ENCODE assay signal across 9 cellular contexts in genomic region chr11:85810521-85810870, GRCh38. TPM values are rescaled to one million over a fixed set of nuclear protein-coding genes. Genes with fewer than 3 reads are reported as not detected.
A peak's percentile ranks its signal among the peaks of the same experiment; 100 is the strongest.
DNase-seq lines count a peak whose midpoint lies in the region; ATAC-seq and TF ChIP-seq lines count a peak whose summit lies in the region.
"Had no signal": no experiment of that assay in that cellular context is flagged by ENCODE, and none has a peak within 500 bp of the region (broad histone marks: within the 10 kb centered on the region; RNA-seq: fewer than 3 reads in every experiment).

No MANE protein-coding gene starts in this region.

- H3K4me3 Mint-ChIP-seq in T-cell (peak overlapping the region; percentile 89 to 92 (median 91)), progenitor cell of endocrine pancreas (ENCODE audit: low read depth) (peak overlapping the region; percentile 68)

- H3K27ac Mint-ChIP-seq in T-cell (peak overlapping the region; percentile 9 to 91), progenitor cell of endocrine pancreas (peak overlapping the region; percentile 21)

- POLR2A ChIA-PET in T-cell (lab: Charles Lee) = interaction anchor here in 1 of 2 donors (0.5 to 1.9 kb wide), 4 partner anchors 13 to 147 kb away, joined by 3 to 9 read pairs (median 4); no protein-coding TSS in a partner anchor

- ATAC-seq in T-cell (replicated peaks in 1 of 4) (peak in 3 of 4 experiments; percentile 7 to 9 (median 8)), GM19035 (IDR thresholded peaks at IDR 0.05; ENCODE audit: unreplicated experiment) (no peak), HG02938 (IDR thresholded peaks at IDR 0.05; ENCODE audit: unreplicated experiment) (no peak)

- CTCF ChIA-PET in T-cell (lab: Charles Lee) = interaction anchor here (0.9 to 2.4 kb wide), 7 partner anchors 13 to 115 kb away, joined by 3 to 15 read pairs (median 4); partner anchors contain the start of gene CCDC83 (in 1 of the 2)

- H3K4me1 Mint-ChIP-seq in T-cell = peaks cover 38 to 53% (median 53%) of the 10 kb centered on the region in 3 donors
- H3K4me1 Mint-ChIP-seq in progenitor cell of endocrine pancreas (ENCODE audit: low read depth) = peaks cover 10% of the 10 kb centered on the region

- no peaks in the 10 kb centered on the region for H3K9me3 Mint-ChIP-seq in T-cell
- no peaks in the 10 kb centered on the region for H3K9me3 Mint-ChIP-seq in progenitor cell of endocrine pancreas (ENCODE audit: low read depth)

- H3K4me3 ChIP-seq in GM08714 (ENCODE audit: low read length) (peak overlapping the region; percentile 53; the same call in 1 of the 2 replicates), foreskin fibroblast (ENCODE audit: low read depth in 1 of 2, low read length in 2 of 2) (peak overlapping the region; percentile 56 to 69)

- H3K27me3 Mint-ChIP-seq in T-cell = no peaks in the 10 kb centered on the region
- H3K27me3 Mint-ChIP-seq in progenitor cell of endocrine pancreas = peaks cover 50% of the 10 kb centered on the region

- DNase-seq in T-cell = no peak
- DNase-seq in foreskin fibroblast = no peak
- DNase-seq in progenitor cell of endocrine pancreas (ENCODE audit: low spot score, unreplicated experiment) = no peak
- no peak for DNase-seq in activated effector memory CD4-positive, alpha-beta T cell treated with Interleukin-2 at 50 U/mL for 16 hours
- DNase-seq in NCI-H526 treated with DMSO at 0.1 percent for 48 hours (lab: John Stamatoyannopoulos, UW) = no peak

- H3K36me3 Mint-ChIP-seq in T-cell = no peaks in the 10 kb centered on the region
- H3K36me3 Mint-ChIP-seq in progenitor cell of endocrine pancreas (ENCODE audit: insufficient read depth) = no peaks in the 10 kb centered on the region

- TF ChIP-seq CTCF in foreskin fibroblast (IDR thresholded peaks at IDR 0.05; ENCODE audit: low read depth, low read length) (no peak), progenitor cell of endocrine pancreas (IDR thresholded peaks at IDR 0.05; ENCODE audit: unreplicated experiment) (no peak)

RNA-seq across cellular contexts. Expression of gene SYTL2, which starts 0.4 kb away (rescaled TPM):
- total RNA-seq in T-cell = 10 to 100 TPM; 19.8 to 85.4 (median 31.3) TPM
- 4.7 and 5.6 TPM in 2 replicates for total RNA-seq in progenitor cell of endocrine pancreas

RNA-seq across cellular contexts. Expression of gene CCDC83, which starts 44.7 kb away (rescaled TPM):
- total RNA-seq in T-cell = under 1 TPM in 1 of 5 donors, not detected in 4; 0.10 TPM
- total RNA-seq in progenitor cell of endocrine pancreas = not detected in 2 replicates
- total RNA-seq: dermis microvascular lymphatic vessel endothelial cell had no signal

Comparison
In these comparisons a context has a peak if more than half of its experiments do, and no peak if none do; other contexts are left out.
1. ATAC-seq: peak in T-cell (3 of 4); none in GM19035 (single experiment) and HG02938 (single experiment).